ENCODE assay signal across 8 cellular contexts in the genomic region with DNA sequence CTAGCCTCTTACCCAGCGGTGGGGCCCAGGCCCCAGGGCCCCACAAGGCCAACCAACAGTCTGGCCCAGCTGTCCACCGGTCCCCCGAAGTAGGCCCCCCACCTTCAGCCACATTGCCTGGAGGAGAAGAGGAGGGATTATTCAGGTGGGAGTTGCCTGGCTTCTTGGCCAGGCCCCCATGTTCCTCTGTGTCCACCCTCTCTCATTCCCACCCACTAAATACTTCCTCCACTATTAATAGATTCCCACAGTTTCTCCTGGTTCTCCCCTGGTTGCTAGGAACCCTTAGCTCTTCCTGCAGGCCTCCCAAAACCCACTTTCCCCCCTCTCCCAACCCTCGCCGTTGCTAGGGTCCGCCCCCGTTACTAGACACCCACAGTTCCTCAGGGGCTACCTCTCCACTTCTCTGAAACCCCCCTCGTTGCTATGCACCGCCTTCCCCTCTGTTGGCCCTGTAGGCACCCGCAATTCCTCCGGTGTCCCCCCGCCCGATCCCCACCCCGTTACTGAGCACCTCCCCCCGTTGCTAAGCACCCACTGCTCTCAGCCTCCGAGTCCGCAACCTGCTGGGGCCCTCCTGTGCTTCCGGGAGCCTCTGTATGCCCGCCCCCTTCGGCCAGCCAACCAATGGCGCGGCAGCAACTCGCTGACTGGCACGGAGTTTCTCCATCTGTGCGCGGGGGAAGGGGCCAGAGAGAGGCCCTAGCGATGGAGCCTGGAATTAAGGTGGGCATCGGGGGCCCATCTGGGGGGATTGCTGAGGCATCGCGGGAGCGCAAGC. TPM values are rescaled to one million over a fixed set of nuclear protein-coding genes. Genes with fewer than 3 reads are reported as not detected.
DNase-seq lines count a peak whose midpoint lies in the region; ATAC-seq and TF ChIP-seq lines count a peak whose summit lies in the region.

No MANE protein-coding gene starts in this region.

- DNase-seq in ELR (ENCODE audit: low read depth) (peak; percentile 91), HCEC 1CT (peak; percentile 88), MV-4-11 (lab: John Stamatoyannopoulos, UW) (peak; percentile 88), SK-N-DZ (ENCODE audit: low spot score) (peak; percentile 90), non-pigmented ciliary epithelial cell (ENCODE audit: low read depth) (peak; percentile 58)
- peak; percentile 97 for DNase-seq in activated naive CD4-positive, alpha-beta T cell treated with anti-CD3 and anti-CD28 coated beads, Interleukin-2, amount 10 ng/mL, durations not matched to agents 7 days and 5 days

- no peaks in the 10 kb centered on the region for H3K9me3 Mint-ChIP-seq in activated naive CD4-positive, alpha-beta T cell treated with anti-CD3 and anti-CD28 coated beads, Interleukin-2, amount 10 ng/mL, durations not matched to agents 7 days and 5 days

- TF ChIP-seq CTCF in gastroesophageal sphincter (IDR thresholded peaks at IDR 0.05), result no peak

- TF ChIP-seq EP300 in gastroesophageal sphincter (IDR thresholded peaks at IDR 0.05), result no peak

- H3K36me3 Mint-ChIP-seq in activated naive CD4-positive, alpha-beta T cell treated with anti-CD3 and anti-CD28 coated beads, Interleukin-2, amount 10 ng/mL, durations not matched to agents 7 days and 5 days, result peaks cover 17% of the 10 kb centered on the region

- H3K27ac Mint-ChIP-seq in activated naive CD4-positive, alpha-beta T cell treated with anti-CD3 and anti-CD28 coated beads, Interleukin-2, amount 10 ng/mL, durations not matched to agents 7 days and 5 days, result peak overlapping the region; percentile 93

- peak overlapping the region; percentile 47 to 99 (median 98) for H3K27ac ChIP-seq in gastroesophageal sphincter
- H3K27ac ChIP-seq in subcutaneous abdominal adipose tissue (ENCODE audit: low read depth, low read length), result peak overlapping the region; percentile 99

- H3K27me3 ChIP-seq in gastroesophageal sphincter, result no peaks in the 10 kb centered on the region
- peaks cover 0 to 8% (median 0%) of the 10 kb centered on the region in 5 donors for H3K27me3 ChIP-seq in subcutaneous abdominal adipose tissue (ENCODE audit: control insufficient read depth in 5 of 5, insufficient read depth in 4 of 5, low read length in 5 of 5)

- H3K36me3 ChIP-seq in gastroesophageal sphincter (peaks cover 0 to 38% of the 10 kb centered on the region in 2 donors), subcutaneous abdominal adipose tissue (ENCODE audit: control insufficient read depth in 5 of 5, insufficient read depth in 5 of 5, low read length in 5 of 5) (peaks cover 2 to 25% (median 12%) of the 10 kb centered on the region in 5 donors)

- H3K9me3 ChIP-seq in gastroesophageal sphincter (no peaks in the 10 kb centered on the region), subcutaneous abdominal adipose tissue (ENCODE audit: control insufficient read depth in 5 of 5, low read length in 5 of 5) (no peaks in the 10 kb centered on the region)

- H3K9ac ChIP-seq in subcutaneous abdominal adipose tissue (ENCODE audit: low read length in 5 of 5), result peak overlapping the region; percentile 56 to 98 (median 69)

- WGBS in gastroesophageal sphincter (ENCODE audit: low coverage in 1 of 2), 2 donors, result 4 to 6% methylated on average over 6 to 11 of the region's 31 CpGs

- peak; percentile 72 for ATAC-seq in gastroesophageal sphincter

- CTCF ChIA-PET in activated naive CD4-positive, alpha-beta T cell treated with anti-CD3 and anti-CD28 coated beads, Interleukin-2, amount 10 ng/mL, durations not matched to agents 7 days and 5 days (lab: Charles Lee), result interaction anchor here (1.0 kb wide), 1 partner anchor 51 kb away, joined by 3 read pairs; no protein-coding TSS in a partner anchor

- peak overlapping the region; percentile 93 for H3K4me3 Mint-ChIP-seq in activated naive CD4-positive, alpha-beta T cell treated with anti-CD3 and anti-CD28 coated beads, Interleukin-2, amount 10 ng/mL, durations not matched to agents 7 days and 5 days

- H3K27me3 Mint-ChIP-seq in activated naive CD4-positive, alpha-beta T cell treated with anti-CD3 and anti-CD28 coated beads, Interleukin-2, amount 10 ng/mL, durations not matched to agents 7 days and 5 days, result no peaks in the 10 kb centered on the region

- H3K4me3 ChIP-seq in gastroesophageal sphincter, result peak overlapping the region; percentile 43 to 92
- peak overlapping the region; percentile 72 to 99 (median 78) for H3K4me3 ChIP-seq in subcutaneous abdominal adipose tissue (ENCODE audit: low read depth in 1 of 5, low read length in 5 of 5)

- H3K4me1 ChIP-seq in gastroesophageal sphincter, result peaks cover 0 to 51% (median 20%) of the 10 kb centered on the region in 3 donors
- H3K4me1 ChIP-seq in subcutaneous abdominal adipose tissue (ENCODE audit: control insufficient read depth in 5 of 5, insufficient read depth in 5 of 5, low read length in 5 of 5), result peaks cover 18 to 54% (median 48%) of the 10 kb centered on the region in 5 donors

- peaks cover 66% of the 10 kb centered on the region for H3K4me1 Mint-ChIP-seq in activated naive CD4-positive, alpha-beta T cell treated with anti-CD3 and anti-CD28 coated beads, Interleukin-2, amount 10 ng/mL, durations not matched to agents 7 days and 5 days

- no peak for TF ChIP-seq POLR2A in gastroesophageal sphincter (IDR thresholded peaks at IDR 0.05)

RNA-seq across cellular contexts. Expression of a gene that starts 2.0 kb away (rescaled TPM):
- 44.2 and 50.1 TPM in 2 replicates for polyA plus RNA-seq in SK-N-DZ (2014; cell fraction: cytosol; rRNA removed)
- 60.6 and 62.4 TPM in 2 replicates for polyA plus RNA-seq in SK-N-DZ (2014; cell fraction: nucleus; rRNA removed)
- total RNA-seq in gastroesophageal sphincter, result 10 to 100 TPM; 27.3 to 50.5 (median 44.7) TPM

RNA-seq across cellular contexts. Expression of a gene that starts 2.2 kb away (rescaled TPM):
- polyA plus RNA-seq in SK-N-DZ (2014; cell fraction: cytosol; rRNA removed), result 5.7 and 5.9 TPM in 2 replicates
- 5.1 and 5.7 TPM in 2 replicates for polyA plus RNA-seq in SK-N-DZ (2014; cell fraction: nucleus; rRNA removed)
- 10 to 100 TPM; 25.2 to 71.8 (median 30.6) TPM for total RNA-seq in gastroesophageal sphincter

RNA-seq across cellular contexts. Expression of a gene that starts 24.3 kb away (rescaled TPM):
- polyA plus RNA-seq in SK-N-DZ (2014; cell fraction: cytosol; rRNA removed), result 13.1 and 34.2 TPM in 2 replicates
- polyA plus RNA-seq in SK-N-DZ (2014; cell fraction: nucleus; rRNA removed), result 12.6 and 32.3 TPM in 2 replicates
- 10 to 100 TPM; 35.8 to 60.6 (median 49.1) TPM for total RNA-seq in gastroesophageal sphincter

RNA-seq across cellular contexts. Expression of a gene that starts 35.6 kb away (rescaled TPM):
- 1.7 and 1.8 TPM in 2 replicates for polyA plus RNA-seq in SK-N-DZ (2014; cell fraction: cytosol; rRNA removed)
- polyA plus RNA-seq in SK-N-DZ (2014; cell fraction: nucleus; rRNA removed), result 2.6 and 9.5 TPM in 2 replicates
- total RNA-seq in gastroesophageal sphincter, result 1 to 10 TPM in 3 of 4 donors, under 1 TPM in 1; 0.89 to 2.4 (median 2.0) TPM

RNA-seq across cellular contexts. Expression of a gene that starts 36.3 kb away (rescaled TPM):
- 163 TPM in 2 replicates for polyA plus RNA-seq in SK-N-DZ (2014; cell fraction: cytosol; rRNA removed)
- polyA plus RNA-seq in SK-N-DZ (2014; cell fraction: nucleus; rRNA removed), result 165 and 289 TPM in 2 replicates
- total RNA-seq in gastroesophageal sphincter, result 10 to 100 TPM; 24.5 to 56.0 (median 48.2) TPM

Comparison
In these comparisons a context has a peak if more than half of its experiments do, and no peak if none do; other contexts are left out.
1. Peak in every context shown above with its lines: DNase-seq, ATAC-seq, H3K4me3 ChIP-seq and H3K27ac ChIP-seq.